In genomic region chr5:160450164-160450932, GRCh38 we compare ENCODE assay signal across 14 cellular contexts. TPM values are rescaled to one million over a fixed set of nuclear protein-coding genes. Genes with fewer than 3 reads are reported as not detected.
DNase-seq lines count a peak whose midpoint lies in the region; ATAC-seq and TF ChIP-seq lines count a peak whose summit lies in the region.
"Had no signal": no experiment of that assay in that cellular context is flagged by ENCODE, and none has a peak within 500 bp of the region (broad histone marks: within the 10 kb centered on the region; RNA-seq: fewer than 3 reads in every experiment).

No MANE protein-coding gene starts in this region.

- H3K27me3 Mint-ChIP-seq in mesothelial cell of epicardium (ENCODE audit: low read depth), result peaks cover 5% of the 10 kb centered on the region

- H3K36me3 ChIP-seq in Karpas-422 (ENCODE audit: insufficient read depth, low read length), result no peaks in the 10 kb centered on the region
- H3K36me3 ChIP-seq: esophagus squamous epithelium had no signal

- H3K4me2 ChIP-seq in Karpas-422 (ENCODE audit: low read depth, low read length, poor library complexity, severe bottlenecking), result no peak overlapping the region

- no peak overlapping the region for H3K4me3 ChIP-seq in Karpas-422 (ENCODE audit: low read length)
- H3K4me3 ChIP-seq: esophagus squamous epithelium had no signal

- H3K27ac Mint-ChIP-seq in mesothelial cell of epicardium, result peak overlapping the region; percentile 49
- H3K27ac Mint-ChIP-seq: IgD-negative memory B cell had no signal

- peaks cover 5% of the 10 kb centered on the region; the same call in 1 of the 2 replicates for H3K4me1 ChIP-seq in Karpas-422 (ENCODE audit: low read length)
- H3K4me1 ChIP-seq: esophagus squamous epithelium had no signal

- H3K9ac ChIP-seq in Karpas-422 (ENCODE audit: low read length), result no peak overlapping the region

- no peaks in the 10 kb centered on the region for H3K79me2 ChIP-seq in Karpas-422 (ENCODE audit: low read length)

- H3K27ac ChIP-seq in Karpas-422 (ENCODE audit: low read length) (no peak overlapping the region), caudate nucleus (ENCODE audit: low read depth, low read length) (no peak overlapping the region)
- H3K27ac ChIP-seq: esophagus squamous epithelium had no signal

- no peaks in the 10 kb centered on the region for H3K9me2 ChIP-seq in Karpas-422 (replicated peaks; ENCODE audit: insufficient read depth, low read length)

- H4K20me1 ChIP-seq in Karpas-422 (ENCODE audit: insufficient read depth, low read depth, low read length), result no peaks in the 10 kb centered on the region

- no peaks in the 10 kb centered on the region for H3K36me3 Mint-ChIP-seq in mesothelial cell of epicardium
- H3K36me3 Mint-ChIP-seq: IgD-negative memory B cell had no signal

- no peak overlapping the region for H2AFZ ChIP-seq in Karpas-422 (ENCODE audit: low read length)

- H3K9me3 Mint-ChIP-seq in mesothelial cell of epicardium, result peaks cover 23% of the 10 kb centered on the region
- H3K9me3 Mint-ChIP-seq: IgD-negative memory B cell had no signal

- H3K4me3 Mint-ChIP-seq in mesothelial cell of epicardium, result no peak overlapping the region

- TF ChIP-seq CTCF in mesothelial cell of epicardium (IDR thresholded peaks at IDR 0.05; ENCODE audit: unreplicated experiment), result no peak

- ATAC-seq in GM18909 (IDR thresholded peaks at IDR 0.05; ENCODE audit: poor library complexity, unreplicated experiment) (peak; percentile 54), GM21786 (IDR thresholded peaks at IDR 0.05; ENCODE audit: unreplicated experiment) (peak; percentile 54), HG03354 (IDR thresholded peaks at IDR 0.05; ENCODE audit: poor library complexity, severe bottlenecking, unreplicated experiment) (peak; percentile 58)

- H3K9me3 ChIP-seq in Karpas-422 (ENCODE audit: low read length), result no peaks in the 10 kb centered on the region
- H3K9me3 ChIP-seq: esophagus squamous epithelium had no signal

- no peak for DNase-seq in mesothelial cell of epicardium (ENCODE audit: low spot score in 2 of 2, unreplicated experiment in 2 of 2)
- DNase-seq in Karpas-422, result no peak
- DNase-seq in amniotic stem cell (lab: John Stamatoyannopoulos, UW), result no peak
- DNase-seq in caudate nucleus (lab: John Stamatoyannopoulos, UW), result no peak
- DNase-seq: activated CD4-positive, alpha-beta T cell treated with anti-CD3 and anti-CD28 coated beads for 48 hours; activated naive CD4-positive, alpha-beta T cell treated with anti-CD3 and anti-CD28 coated beads, Interleukin-2, amount 50 U/mL, for 16 hours; esophagus squamous epithelium; H7; NCI-H187 treated with DMSO at 0.1 percent for 48 hours; SW 1271 had no signal

- H3K4me1 Mint-ChIP-seq in mesothelial cell of epicardium, result peaks cover 13% of the 10 kb centered on the region

- no peaks in the 10 kb centered on the region for H3K27me3 ChIP-seq in Karpas-422 (ENCODE audit: low read length)
- H3K27me3 ChIP-seq: esophagus squamous epithelium had no signal

RNA-seq across cellular contexts. Expression of gene PTTG1, which starts 28.7 kb away (rescaled TPM):
- 42.6 to 43.3 TPM (median 42.7 TPM) in 3 replicates for total RNA-seq in mesothelial cell of epicardium
- total RNA-seq in Karpas-422 (2014; rRNA removed; shearing (Covaris generic); ENCODE audit: low replicate concordance), result 137 and 234 TPM in 2 replicates

RNA-seq across cellular contexts. Expression of gene SLU7, which starts 31.5 kb away (rescaled TPM):
- 35.8 to 39.0 TPM (median 36.9 TPM) in 3 replicates for total RNA-seq in mesothelial cell of epicardium
- total RNA-seq in Karpas-422 (2014; rRNA removed; shearing (Covaris generic); ENCODE audit: low replicate concordance), result 44.2 and 65.3 TPM in 2 replicates

RNA-seq across cellular contexts. Expression of gene FAM200C, which starts 50.5 kb away (rescaled TPM):
- 5.8 to 6.6 TPM (median 6.0 TPM) in 3 replicates for total RNA-seq in mesothelial cell of epicardium
- 0.76 and 2.0 TPM in 2 replicates for total RNA-seq in Karpas-422 (2014; rRNA removed; shearing (Covaris generic); ENCODE audit: low replicate concordance)
